In the genomic region with DNA sequence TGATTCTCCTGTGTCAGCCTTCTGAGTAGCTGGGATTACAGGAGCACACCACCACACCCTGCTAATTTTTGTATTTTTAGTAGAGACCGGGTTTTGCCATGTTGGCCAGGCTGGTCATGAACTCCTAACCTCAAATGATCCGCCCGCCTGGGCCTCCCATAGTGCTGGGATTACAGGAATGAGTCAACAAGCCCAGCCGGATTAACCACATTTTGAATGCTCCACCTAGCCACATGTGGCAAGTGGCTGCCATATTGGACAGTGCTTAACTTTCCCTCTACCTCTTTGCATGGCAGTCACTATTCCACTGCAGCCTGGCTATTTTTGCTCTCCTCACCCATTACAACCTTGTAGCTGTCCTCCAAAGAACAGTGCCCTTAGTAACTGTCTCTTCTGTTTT, we compare ENCODE assay signal across 29 cellular contexts.
"Had no signal": no experiment of that assay in that cellular context is flagged by ENCODE, and none has a peak within 500 bp of the region (broad histone marks: within the 10 kb centered on the region; RNA-seq: fewer than 3 reads in every experiment).

No MANE protein-coding gene starts in this region.

- DNase-seq: activated CD4-positive, alpha-beta memory T cell treated with anti-CD3 and anti-CD28 coated beads for 36 hours; activated CD4-positive, alpha-beta T cell treated with anti-CD3 and anti-CD28 coated beads for 36 hours; activated CD4-positive, alpha-beta T cell treated with anti-CD3 and anti-CD28 coated beads, Interleukin-2, amount 10 ng/mL, durations not matched to agents 24 days and 14 days; activated CD4-positive, CD25-positive, alpha-beta regulatory T cell; activated CD4-positive, CD25-positive, alpha-beta regulatory T cell treated with anti-CD3 and anti-CD28 coated beads, Interleukin-2, amount 50 U/mL, for 72 hours; activated CD8-positive, alpha-beta memory T cell treated with anti-CD3 and anti-CD28 coated beads, Interleukin-2, amount 10 ng/mL, durations not matched to agents 7 days and 5 days; activated CD8-positive, alpha-beta memory T cell treated with anti-CD3 and anti-CD28 coated beads, Interleukin-2, amount 50 U/mL, for 4 hours; activated CD8-positive, alpha-beta T cell treated with anti-CD3 and anti-CD28 coated beads, Interleukin-2, amount 10 ng/mL, durations not matched to agents 7 days and 5 days; activated effector memory CD4-positive, alpha-beta T cell treated with anti-CD3 and anti-CD28 coated beads, Interleukin-2, amount 50 U/mL, for 16 hours; activated naive CD4-positive, alpha-beta T cell treated with anti-CD3 and anti-CD28 coated beads for 36 hours; activated naive CD8-positive, alpha-beta T cell treated with anti-CD3 and anti-CD28 coated beads for 36 hours; activated naive CD8-positive, alpha-beta T cell treated with anti-CD3 and anti-CD28 coated beads, Interleukin-2, amount 50 U/mL, for 24 hours; activated T-cell treated with anti-CD3 and anti-CD28 coated beads, Interleukin-2, amount 50 U/mL, for 1 hour; activated T-cell treated with anti-CD3 and anti-CD28 coated beads, Interleukin-2, amount 50 U/mL, for 48 hours; adrenal gland; amygdala; aorta; body of pancreas; caudate nucleus; cortex of kidney; dermis blood vessel endothelial cell; effector CD4-positive, alpha-beta T cell; effector memory CD8-positive, alpha-beta T cell; foreskin keratinocyte; gastrocnemius medialis; glutamatergic neuron; heart left ventricle; T-helper 9 cell had no signal

- H3K27me3 ChIP-seq: adrenal gland, body of pancreas, foreskin keratinocyte, gastrocnemius medialis, heart left ventricle had no signal

- ATAC-seq: activated CD4-positive, alpha-beta T cell treated with anti-CD3 and anti-CD28 coated beads for 36 hours; activated CD8-positive, alpha-beta memory T cell treated with anti-CD3 and anti-CD28 coated beads, Interleukin-2, amount 10 ng/mL, durations not matched to agents 7 days and 5 days; activated CD8-positive, alpha-beta T cell treated with anti-CD3 and anti-CD28 coated beads, Interleukin-2, amount 10 ng/mL, durations not matched to agents 7 days and 5 days; activated naive CD8-positive, alpha-beta T cell treated with anti-CD3 and anti-CD28 coated beads, Interleukin-2, amount 50 U/mL, for 24 hours; body of pancreas; effector memory CD8-positive, alpha-beta T cell; foreskin keratinocyte; gastrocnemius medialis; heart left ventricle had no signal

- H3K4me3 ChIP-seq: adrenal gland, body of pancreas, esophagus muscularis mucosa, gastrocnemius medialis, heart left ventricle had no signal

- H3K36me3 ChIP-seq: adrenal gland, esophagus muscularis mucosa, gastrocnemius medialis, heart left ventricle had no signal

- H3K9me3 ChIP-seq: adrenal gland, body of pancreas, esophagus muscularis mucosa, gastrocnemius medialis had no signal
